ENCODE assay signal across 8 cellular contexts in the genomic region with DNA sequence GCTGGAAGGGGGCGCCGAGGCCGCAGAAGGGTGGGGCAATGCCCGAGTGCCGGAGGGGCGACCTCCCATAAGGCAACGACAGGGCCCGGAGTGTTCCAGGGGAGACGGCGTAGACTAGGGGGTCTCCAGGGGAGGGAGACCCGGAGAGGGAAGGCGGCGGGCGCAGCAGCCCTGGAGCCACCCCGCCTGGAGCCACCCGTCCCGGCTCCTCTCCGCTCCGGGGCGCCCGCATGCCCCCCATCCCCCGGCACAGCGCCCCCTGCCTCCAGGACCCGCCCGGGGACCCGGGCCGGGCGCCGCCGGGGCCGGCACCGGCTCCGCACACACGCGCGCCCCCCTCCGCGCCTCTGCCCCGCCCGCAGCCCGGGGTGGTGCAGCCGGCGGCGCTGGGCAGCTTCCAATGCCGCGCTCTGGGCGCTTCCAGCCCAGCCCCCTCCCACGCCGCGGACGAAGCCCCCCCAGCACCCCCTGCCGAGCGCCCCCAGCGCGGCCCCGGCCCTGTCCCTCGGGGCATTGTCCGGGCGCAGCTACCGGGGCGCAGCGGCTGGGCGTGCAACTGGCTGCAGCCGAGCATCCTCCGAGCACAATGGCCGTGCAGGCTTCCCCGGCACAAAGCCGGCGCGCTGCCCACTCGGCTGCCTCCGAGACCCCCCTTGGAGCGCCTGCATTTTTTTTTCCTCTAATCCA. TPM values are rescaled to one million over a fixed set of nuclear protein-coding genes. Genes with fewer than 3 reads are reported as not detected.
A peak's percentile ranks its signal among the peaks of the same experiment; 100 is the strongest.
DNase-seq lines count a peak whose midpoint lies in the region; ATAC-seq, FAIRE-seq and TF ChIP-seq lines count a peak whose summit lies in the region.

No MANE protein-coding gene starts in this region.

- DNase-seq in NCI-H82 (lab: John Stamatoyannopoulos, UW) (peak; percentile 44), NCI-H82 treated with DMSO at 0.1 percent for 48 hours (lab: John Stamatoyannopoulos, UW; ENCODE audit: unreplicated experiment) (no peak), SK-N-MC (ENCODE audit: low read depth, low spot score) (no peak), esophagus squamous epithelium (lab: John Stamatoyannopoulos, UW) (no peak), neural crest cell (ENCODE audit: low read depth, low spot score) (peak; percentile 32), erythroblast (lab: John Stamatoyannopoulos, UW) (no peak), H54 (ENCODE audit: insufficient read length, low spot score) (no peak)

- no peak for TF ChIP-seq POLR2A in esophagus squamous epithelium (IDR thresholded peaks at IDR 0.05)
- no peak for TF ChIP-seq POLR2A in erythroblast (IDR thresholded peaks at IDR 0.05; ENCODE audit: low read length)
- TF ChIP-seq POLR2A in H54 (IDR thresholded peaks at IDR 0.05; ENCODE audit: low read depth, low read length): no peak

- H3K36me3 ChIP-seq in SK-N-MC (ENCODE audit: insufficient read depth, low read length) (no peaks in the 10 kb centered on the region), esophagus squamous epithelium (no peaks in the 10 kb centered on the region)

- H3K4me1 ChIP-seq in esophagus squamous epithelium: peaks cover 14 to 29% (median 28%) of the 10 kb centered on the region in 3 donors

- H3K27me3 Mint-ChIP-seq in neural crest cell (ENCODE audit: low read depth): peaks cover 6% of the 10 kb centered on the region

- peak overlapping the region; percentile 96 for H3K27ac Mint-ChIP-seq in neural crest cell (ENCODE audit: unreplicated experiment)

- no peak for FAIRE-seq in H54 (lab: Jason Lieb, UNC)

- TF ChIP-seq CTCF in esophagus squamous epithelium (IDR thresholded peaks at IDR 0.05): no peak
- peak; percentile 43 for TF ChIP-seq CTCF in neural crest cell (conservative IDR thresholded peaks at IDR 0.05)

- H3K4me3 Mint-ChIP-seq in neural crest cell: peak overlapping the region; percentile 87

- H3K4me3 ChIP-seq in SK-N-MC (peak overlapping the region; percentile 83), esophagus squamous epithelium (peak overlapping the region; percentile 39 to 69 (median 54))

- 0% methylated on average over 5 of the region's 73 CpGs; no CpG with 5 or more reads in 1 of the 2 donors for WGBS in esophagus squamous epithelium, 2 donors

- no peaks in the 10 kb centered on the region for H3K9me3 ChIP-seq in SK-N-MC (ENCODE audit: low read depth, low read length)
- H3K9me3 ChIP-seq in esophagus squamous epithelium: no peaks in the 10 kb centered on the region

- H3K9ac ChIP-seq in SK-N-MC (ENCODE audit: insufficient read length): peak overlapping the region; percentile 85

- no peak for ATAC-seq in HG03354 (IDR thresholded peaks at IDR 0.05; ENCODE audit: poor library complexity, severe bottlenecking, unreplicated experiment)

- peaks cover 6 to 75% (median 19%) of the 10 kb centered on the region in 4 donors for H3K27me3 ChIP-seq in esophagus squamous epithelium

- H3K27ac ChIP-seq in SK-N-MC (no peak overlapping the region), esophagus squamous epithelium (peak overlapping the region in 2 of 4 donors; percentile 9 to 17)

- peaks cover 36% of the 10 kb centered on the region for H3K4me1 Mint-ChIP-seq in neural crest cell

- no peaks in the 10 kb centered on the region for H3K36me3 Mint-ChIP-seq in neural crest cell (ENCODE audit: low read depth)

- intact Hi-C loops in esophagus squamous epithelium (cut with DNase I): no loop called here

- H3K9me3 Mint-ChIP-seq in neural crest cell: no peaks in the 10 kb centered on the region

RNA-seq across cellular contexts. Expression of a gene that starts 0.5 kb away (rescaled TPM):
- total RNA-seq in esophagus squamous epithelium (100 to 1,000 TPM in 1 of 4 donors, 10 to 100 TPM in 3; 61.7 to 173 (median 86.6) TPM), neural crest cell (333 and 357 TPM in 2 replicates)

Comparison
In these comparisons a context has a peak if more than half of its experiments do, and no peak if none do; other contexts are left out.
1. DNase-seq: peak in NCI-H82 (single experiment) and neural crest cell (single experiment); none in NCI-H82 treated with DMSO at 0.1 percent for 48 hours (single experiment), SK-N-MC (single experiment), esophagus squamous epithelium (single experiment), erythroblast (0 of 2) and H54 (single experiment).